Comparison of ENCODE assay signal across 17 cellular contexts in the genomic region with DNA sequence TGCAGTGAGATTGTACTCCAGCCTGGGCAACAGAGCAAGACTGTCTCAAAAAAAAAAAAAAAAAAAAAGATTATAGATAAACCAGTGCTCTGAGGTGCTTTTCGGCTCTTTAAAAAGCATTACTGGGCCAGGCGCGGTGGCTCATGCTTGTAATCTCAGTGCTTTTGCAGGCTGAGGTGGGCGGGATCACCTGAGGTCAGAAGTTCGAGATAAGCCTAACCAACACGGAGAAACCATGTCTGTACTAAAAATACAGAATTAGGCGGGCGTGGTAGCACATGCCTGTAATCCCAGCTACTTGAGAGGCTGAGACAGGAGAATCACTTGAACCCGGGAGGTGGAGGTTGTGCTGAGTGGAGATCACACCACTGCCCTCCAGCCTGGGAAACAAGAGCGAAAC. TPM values are rescaled to one million over a fixed set of nuclear protein-coding genes. Genes with fewer than 3 reads are reported as not detected.
DNase-seq lines count a peak whose midpoint lies in the region; ATAC-seq, FAIRE-seq and TF ChIP-seq lines count a peak whose summit lies in the region.
"Had no signal": no experiment of that assay in that cellular context is flagged by ENCODE, and none has a peak within 500 bp of the region (broad histone marks: within the 10 kb centered on the region; RNA-seq: fewer than 3 reads in every experiment).

No MANE protein-coding gene starts in this region.

- no peak for ATAC-seq in activated CD8-positive, alpha-beta T cell treated with anti-CD3 and anti-CD28 coated beads for 36 hours
- ATAC-seq in activated CD8-positive, alpha-beta T cell treated with anti-CD3 and anti-CD28 coated beads, Interleukin-2, amount 10 ng/mL, durations not matched to agents 7 days and 5 days: no peak
- ATAC-seq in K562 (peak; percentile 34), PC-3 (no peak)

- peaks cover 25% of the 10 kb centered on the region for H3K4me1 Mint-ChIP-seq in activated CD8-positive, alpha-beta T cell treated with anti-CD3 and anti-CD28 coated beads for 36 hours (ENCODE audit: low read depth)
- H3K4me1 Mint-ChIP-seq in activated CD8-positive, alpha-beta T cell treated with anti-CD3 and anti-CD28 coated beads, Interleukin-2, amount 10 ng/mL, durations not matched to agents 7 days and 5 days (ENCODE audit: low read depth): peaks cover 32% of the 10 kb centered on the region

- H3K27ac Mint-ChIP-seq in activated CD8-positive, alpha-beta T cell treated with anti-CD3 and anti-CD28 coated beads for 36 hours: no peak overlapping the region
- H3K27ac Mint-ChIP-seq in activated CD8-positive, alpha-beta T cell treated with anti-CD3 and anti-CD28 coated beads, Interleukin-2, amount 10 ng/mL, durations not matched to agents 7 days and 5 days: no peak overlapping the region
- H3K27ac Mint-ChIP-seq: H9 had no signal

- H3K9me2 ChIP-seq in PC-3 (replicated peaks; ENCODE audit: low read length): no peaks in the 10 kb centered on the region

- H3K36me3 ChIP-seq in K562 (ENCODE audit: control insufficient read depth, insufficient read depth, low read length): no peaks in the 10 kb centered on the region
- H3K36me3 ChIP-seq in PC-3 (ENCODE audit: low read depth, low read length): no peaks in the 10 kb centered on the region

- no peaks in the 10 kb centered on the region for H3K9me3 ChIP-seq in K562 (replicated peaks; ENCODE audit: control insufficient read depth, insufficient read depth, low read depth, low read length)
- H3K9me3 ChIP-seq in PC-3 (ENCODE audit: low read length): no peaks in the 10 kb centered on the region

- no peaks in the 10 kb centered on the region for H3K27me3 Mint-ChIP-seq in activated CD8-positive, alpha-beta T cell treated with anti-CD3 and anti-CD28 coated beads for 36 hours
- H3K27me3 Mint-ChIP-seq in activated CD8-positive, alpha-beta T cell treated with anti-CD3 and anti-CD28 coated beads, Interleukin-2, amount 10 ng/mL, durations not matched to agents 7 days and 5 days (ENCODE audit: low read depth): no peaks in the 10 kb centered on the region
- H3K27me3 Mint-ChIP-seq: CD8-positive, alpha-beta memory T cell had no signal

- H3K4me2 ChIP-seq in K562 (ENCODE audit: insufficient read depth, low read length) (peak overlapping the region; percentile 33; the same call in 1 of the 2 replicates), PC-3 (ENCODE audit: low read length) (no peak overlapping the region)

- no peaks in the 10 kb centered on the region for H4K20me1 ChIP-seq in K562 (replicated peaks; ENCODE audit: control insufficient read depth, insufficient read depth, low read length)
- no peaks in the 10 kb centered on the region for H4K20me1 ChIP-seq in PC-3 (ENCODE audit: low read length)

- BruUV-seq in K562 (replicated peaks; lab: Mats Ljungman, UMichigan) (no TSS peak), PC-3 (replicated peaks; lab: Mats Ljungman, UMichigan) (no TSS peak)

- in situ Hi-C loops in K562 (cut with MboI): no loop called here

- CTCF ChIA-PET in activated CD8-positive, alpha-beta T cell treated with anti-CD3 and anti-CD28 coated beads for 36 hours (lab: Charles Lee): no interaction called here
- CTCF ChIA-PET in activated CD8-positive, alpha-beta T cell treated with anti-CD3 and anti-CD28 coated beads, Interleukin-2, amount 10 ng/mL, durations not matched to agents 7 days and 5 days (lab: Charles Lee): no interaction called here
- CTCF ChIA-PET in K562 (lab: Yijun Ruan, JAX; ENCODE audit: low intra/inter-chr PET ratio): no interaction called here
- CTCF ChIA-PET in PC-3 (lab: Charles Lee): no interaction called here

- H2AFZ ChIP-seq in K562 (ENCODE audit: low read depth, low read length) (no peak overlapping the region), PC-3 (ENCODE audit: low read length) (no peak overlapping the region)

- H3K9me1 ChIP-seq in K562 (ENCODE audit: control insufficient read depth, insufficient read depth, low read length): no peaks in the 10 kb centered on the region

- TF ChIP-seq EP300 in K562 (IDR thresholded peaks at IDR 0.05; ENCODE audit: low read length): peak; percentile 68

- DNase-seq in activated CD8-positive, alpha-beta T cell treated with anti-CD3 and anti-CD28 coated beads for 36 hours: peak; percentile 24
- no peak for DNase-seq in activated CD8-positive, alpha-beta T cell treated with anti-CD3 and anti-CD28 coated beads, Interleukin-2, amount 10 ng/mL, durations not matched to agents 7 days and 5 days
- DNase-seq in HUDEP-2 (lab: John Stamatoyannopoulos, UW; ENCODE audit: unreplicated experiment in 76 of 76) (peak in 58 of 76 experiments; percentile 8 to 67 (median 38)), K562 (ENCODE audit: extremely low read depth in 1 of 4, low spot score in 3 of 4) (peak in 2 of 4 experiments; percentile 5 to 92), COLO668 (lab: John Stamatoyannopoulos, UW; ENCODE audit: unreplicated experiment) (no peak), PC-3 (no peak), RKO (ENCODE audit: low spot score) (no peak)
- DNase-seq: ACHN; CD8-positive, alpha-beta memory T cell; DMS53; GF-D8; GOT3; H9 had no signal

- H3K36me3 Mint-ChIP-seq in activated CD8-positive, alpha-beta T cell treated with anti-CD3 and anti-CD28 coated beads for 36 hours (ENCODE audit: low read depth): peaks cover 5% of the 10 kb centered on the region
- H3K36me3 Mint-ChIP-seq in activated CD8-positive, alpha-beta T cell treated with anti-CD3 and anti-CD28 coated beads, Interleukin-2, amount 10 ng/mL, durations not matched to agents 7 days and 5 days (ENCODE audit: low read depth): peaks cover 2% of the 10 kb centered on the region

- no peak overlapping the region for H3K27ac ChIP-seq in K562 (ENCODE audit: extremely low read depth, low read depth, low read length)
- H3K27ac ChIP-seq in PC-3 (ENCODE audit: low read length): no peak overlapping the region
- H3K27ac ChIP-seq: C4-2B had no signal

- intact Hi-C loops in activated CD8-positive, alpha-beta T cell treated with anti-CD3 and anti-CD28 coated beads for 36 hours (cut with micrococcal nuclease): no loop called here
- intact Hi-C loops in K562 (cut with micrococcal nuclease) (loop anchor here (10.0 kb wide), 1 partner anchor 771 kb away; no protein-coding TSS in a partner anchor), PC-3 (cut with micrococcal nuclease) (no loop called here)

- H3K79me2 ChIP-seq in K562 (ENCODE audit: control insufficient read depth, insufficient read depth, low read length) (no peaks in the 10 kb centered on the region; the same call in 2 of the 3 replicates), PC-3 (ENCODE audit: low read length) (no peaks in the 10 kb centered on the region)

- H3K4me1 ChIP-seq in K562 (replicated peaks in 1 of 2; ENCODE audit: control insufficient read depth in 2 of 2, insufficient read depth in 2 of 2, low read length in 2 of 2) (peaks cover 40 to 63% of the 10 kb centered on the region in 2 experiments), PC-3 (ENCODE audit: insufficient read depth, low read length) (peaks cover 8% of the 10 kb centered on the region)

- no peaks in the 10 kb centered on the region for H3F3A ChIP-seq in PC-3 (ENCODE audit: low read length, unreplicated experiment)

- H3K27me3 ChIP-seq in K562 (ENCODE audit: control insufficient read depth in 2 of 2, insufficient read depth in 2 of 2, low read length in 2 of 2) (no peaks in the 10 kb centered on the region), PC-3 (ENCODE audit: low read length) (no peaks in the 10 kb centered on the region)

- H3K9ac ChIP-seq in K562 (ENCODE audit: insufficient read depth in 1 of 2, low read depth in 2 of 2, low read length in 2 of 2): no peak overlapping the region
- H3K9ac ChIP-seq in PC-3 (ENCODE audit: low read length): no peak overlapping the region

- no peak overlapping the region for H3K4me3 Mint-ChIP-seq in activated CD8-positive, alpha-beta T cell treated with anti-CD3 and anti-CD28 coated beads for 36 hours
- H3K4me3 Mint-ChIP-seq in activated CD8-positive, alpha-beta T cell treated with anti-CD3 and anti-CD28 coated beads, Interleukin-2, amount 10 ng/mL, durations not matched to agents 7 days and 5 days: no peak overlapping the region
- H3K4me3 Mint-ChIP-seq: H9 had no signal

- POLR2A ChIA-PET in activated CD8-positive, alpha-beta T cell treated with anti-CD3 and anti-CD28 coated beads for 36 hours (lab: Charles Lee): interaction anchor here (1.0 to 1.8 kb wide), 2 partner anchors 12 to 20 kb away, joined by 3 to 7 read pairs; no protein-coding TSS in a partner anchor
- POLR2A ChIA-PET in activated CD8-positive, alpha-beta T cell treated with anti-CD3 and anti-CD28 coated beads, Interleukin-2, amount 10 ng/mL, durations not matched to agents 7 days and 5 days (lab: Charles Lee): no interaction called here
- POLR2A ChIA-PET in K562 (lab: Yijun Ruan, JAX) (interaction anchor here (1.2 to 2.3 kb wide), 3 partner anchors 12 to 16 kb away, joined by 5 to 13 read pairs (median 5); no protein-coding TSS in a partner anchor), PC-3 (lab: Charles Lee; ENCODE audit: unreplicated experiment) (no interaction called here)

- TF ChIP-seq CTCF in activated CD8-positive, alpha-beta T cell treated with anti-CD3 and anti-CD28 coated beads for 36 hours (IDR thresholded peaks at IDR 0.05): no peak
- no peak for TF ChIP-seq CTCF in K562 (IDR thresholded peaks at IDR 0.05 in 2 of 3, conservative IDR thresholded peaks at IDR 0.05 in 1 of 3; ENCODE audit: insufficient read depth in 2 of 3, low read depth in 1 of 3, low read length in 3 of 3)
- TF ChIP-seq CTCF in PC-3 (conservative IDR thresholded peaks at IDR 0.05; ENCODE audit: low read depth, low read length): no peak

- TF ChIP-seq POLR2A in K562 (conservative IDR thresholded peaks at IDR 0.05): no peak

- peak; percentile 84 for FAIRE-seq in K562 (lab: Jason Lieb, UNC)
- FAIRE-seq: GM19239, HTR-8/SVneo had no signal

- no peak overlapping the region for H3K4me3 ChIP-seq in K562
- no peak overlapping the region for H3K4me3 ChIP-seq in PC-3 (ENCODE audit: low read length)

- TF ChIP-seq RAD21 in K562 (CRISPR knock-in tag; conservative IDR thresholded peaks at IDR 0.05 in 1 of 2, IDR thresholded peaks at IDR 0.05 in 1 of 2): no peak

- no peaks in the 10 kb centered on the region for H3K9me3 Mint-ChIP-seq in activated CD8-positive, alpha-beta T cell treated with anti-CD3 and anti-CD28 coated beads for 36 hours
- H3K9me3 Mint-ChIP-seq in activated CD8-positive, alpha-beta T cell treated with anti-CD3 and anti-CD28 coated beads, Interleukin-2, amount 10 ng/mL, durations not matched to agents 7 days and 5 days (ENCODE audit: insufficient read depth): peaks cover 5% of the 10 kb centered on the region
- H3K9me3 Mint-ChIP-seq: CD8-positive, alpha-beta memory T cell; H9 had no signal

- WGBS in K562 (ENCODE audit: insufficient coverage, low coverage, missing lambda C conversion rate): 4% methylated on average over 10 of the region's 10 CpGs

RNA-seq across cellular contexts. Expression of a gene that starts 6.6 kb away (rescaled TPM):
- 100 to 1,000 TPM; 442 to 445 TPM for total RNA-seq in activated CD8-positive, alpha-beta T cell treated with anti-CD3 and anti-CD28 coated beads for 36 hours
- total RNA-seq in activated CD8-positive, alpha-beta T cell treated with anti-CD3 and anti-CD28 coated beads, Interleukin-2, amount 10 ng/mL, durations not matched to agents 7 days and 5 days: 100 to 1,000 TPM; 512 to 515 TPM
- 85.6 and 109 TPM in 2 replicates for total RNA-seq in K562 (2011; cell fraction: chromatin; rRNA removed; ENCODE audit: low replicate concordance)
- total RNA-seq in K562 (2011; cell fraction: nucleolus; rRNA removed): 72.0 and 75.3 TPM in 2 replicates
- 72.8 and 78.1 TPM in 2 replicates for total RNA-seq in K562 (2011; cell fraction: nucleoplasm; rRNA removed)
- 475 and 482 TPM in 2 replicates for total RNA-seq in K562 (2014; rRNA removed)
- 350 and 367 TPM in 2 replicates for total RNA-seq in K562 (2014; rRNA removed; fragmentation: Illumina TruSeq; extraction: Trizol)
- total RNA-seq in K562 (2015; rRNA removed; fragmentation: Illumina TruSeq; extraction: Trizol): 425 and 438 TPM in 2 replicates
- 436 and 489 TPM in 2 replicates for total RNA-seq in K562 (2021)
- polyA plus RNA-seq in K562 (2011; rRNA removed): 331 and 341 TPM in 2 replicates
- 281 and 294 TPM in 2 replicates for polyA plus RNA-seq in K562 (2011; cell fraction: cytosol; rRNA removed)
- 122 and 160 TPM in 2 replicates for polyA plus RNA-seq in K562 (2011; cell fraction: nucleus; rRNA removed)
- 322 and 499 TPM in 2 replicates for polyA plus RNA-seq in K562 (2012)
- polyA plus RNA-seq in K562 (2014; fragmentation: Illumina TruSeq; extraction: Trizol): 450 and 461 TPM in 2 replicates
- 100 to 1,000 TPM; 192 to 289 TPM for polyA plus RNA-seq in K562 (2014; fragmentation: Nextera tagmentation; extraction: Ambion mirVana)
- polyA plus RNA-seq in K562 (2014; rRNA removed): 390 and 416 TPM in 2 replicates
- polyA minus RNA-seq in K562 (2011; rRNA and poly(A)+ RNA removed): 441 and 450 TPM in 2 replicates
- polyA minus RNA-seq in K562 (2011; cell fraction: cytosol; rRNA and poly(A)+ RNA removed): 190 and 194 TPM in 2 replicates
- polyA minus RNA-seq in K562 (2011; cell fraction: nucleus; rRNA and poly(A)+ RNA removed): 39.4 and 62.3 TPM in 2 replicates
- 417 and 421 TPM in 2 replicates for total RNA-seq in PC-3 (2014; rRNA removed)

RNA-seq across cellular contexts. Expression of a gene that starts 21.4 kb away (rescaled TPM):
- 1 to 10 TPM; 1.4 to 1.9 TPM for total RNA-seq in activated CD8-positive, alpha-beta T cell treated with anti-CD3 and anti-CD28 coated beads for 36 hours
- total RNA-seq in activated CD8-positive, alpha-beta T cell treated with anti-CD3 and anti-CD28 coated beads, Interleukin-2, amount 10 ng/mL, durations not matched to agents 7 days and 5 days: 1 to 10 TPM; 4.8 to 5.2 TPM
- total RNA-seq in K562 (2011; cell fraction: chromatin; rRNA removed; ENCODE audit: low replicate concordance): 4.8 and 7.6 TPM in 2 replicates
- 4.8 and 5.1 TPM in 2 replicates for total RNA-seq in K562 (2011; cell fraction: nucleolus; rRNA removed)
- total RNA-seq in K562 (2011; cell fraction: nucleoplasm; rRNA removed): 5.8 and 8.5 TPM in 2 replicates
- total RNA-seq in K562 (2014; rRNA removed) (2.7 and 3.2 TPM in 2 replicates), K562 (2014; rRNA removed; fragmentation: Illumina TruSeq; extraction: Trizol) (4.1 and 4.3 TPM in 2 replicates), K562 (2015; rRNA removed; fragmentation: Illumina TruSeq; extraction: Trizol) (3.7 and 4.3 TPM in 2 replicates), K562 (2021) (1.9 and 3.5 TPM in 2 replicates), PC-3 (2014; rRNA removed) (7.0 and 9.4 TPM in 2 replicates)
- polyA plus RNA-seq in K562 (2011; rRNA removed) (5.5 and 5.9 TPM in 2 replicates), K562 (2014; fragmentation: Illumina TruSeq; extraction: Trizol) (4.1 and 4.2 TPM in 2 replicates), K562 (2014; fragmentation: Nextera tagmentation; extraction: Ambion mirVana) (1 to 10 TPM; 6.1 to 6.5 TPM), K562 (2014; rRNA removed) (3.2 and 3.7 TPM in 2 replicates)
- 4.7 and 4.9 TPM in 2 replicates for polyA plus RNA-seq in K562 (2011; cell fraction: cytosol; rRNA removed)
- polyA plus RNA-seq in K562 (2011; cell fraction: nucleus; rRNA removed): 2.3 and 3.1 TPM in 2 replicates
- polyA plus RNA-seq in K562 (2012): 2.6 and 6.6 TPM in 2 replicates
- 1.4 and 1.7 TPM in 2 replicates for polyA minus RNA-seq in K562 (2011; rRNA and poly(A)+ RNA removed)
- 1.3 and 1.7 TPM in 2 replicates for polyA minus RNA-seq in K562 (2011; cell fraction: cytosol; rRNA and poly(A)+ RNA removed)
- polyA minus RNA-seq in K562 (2011; cell fraction: nucleus; rRNA and poly(A)+ RNA removed): 1.3 and 2.7 TPM in 2 replicates

RNA-seq across cellular contexts. Expression of a gene that starts 44.1 kb away (rescaled TPM):
- not detected for total RNA-seq in activated CD8-positive, alpha-beta T cell treated with anti-CD3 and anti-CD28 coated beads for 36 hours
- not detected for total RNA-seq in activated CD8-positive, alpha-beta T cell treated with anti-CD3 and anti-CD28 coated beads, Interleukin-2, amount 10 ng/mL, durations not matched to agents 7 days and 5 days
- total RNA-seq in K562 (2011; cell fraction: chromatin; rRNA removed; ENCODE audit: low replicate concordance): not detected in 2 replicates
- not detected in 2 replicates for total RNA-seq in K562 (2011; cell fraction: nucleolus; rRNA removed)
- not detected in 2 replicates for total RNA-seq in K562 (2011; cell fraction: nucleoplasm; rRNA removed)
- not detected in 2 replicates for total RNA-seq in K562 (2014; rRNA removed)
- not detected in 2 replicates for total RNA-seq in K562 (2014; rRNA removed; fragmentation: Illumina TruSeq; extraction: Trizol)
- total RNA-seq in K562 (2015; rRNA removed; fragmentation: Illumina TruSeq; extraction: Trizol): not detected in 2 replicates
- not detected in 2 replicates for total RNA-seq in K562 (2021)
- not detected in 2 replicates for polyA plus RNA-seq in K562 (2011; rRNA removed)
- polyA plus RNA-seq in K562 (2011; cell fraction: cytosol; rRNA removed): 0.07 TPM in 1 of 2 replicates, not detected in the other
- polyA plus RNA-seq in K562 (2011; cell fraction: nucleus; rRNA removed): not detected in 2 replicates
- polyA plus RNA-seq in K562 (2012): 0.37 TPM in 1 of 2 replicates, not detected in the other
- not detected in 2 replicates for polyA plus RNA-seq in K562 (2014; fragmentation: Illumina TruSeq; extraction: Trizol)
- polyA plus RNA-seq in K562 (2014; fragmentation: Nextera tagmentation; extraction: Ambion mirVana): not detected
- polyA plus RNA-seq in K562 (2014; rRNA removed): 0.94 TPM in 1 of 2 replicates, not detected in the other
- polyA minus RNA-seq in K562 (2011; rRNA and poly(A)+ RNA removed): not detected in 2 replicates
- not detected in 2 replicates for polyA minus RNA-seq in K562 (2011; cell fraction: cytosol; rRNA and poly(A)+ RNA removed)
- polyA minus RNA-seq in K562 (2011; cell fraction: nucleus; rRNA and poly(A)+ RNA removed): not detected in 2 replicates
- total RNA-seq in PC-3 (2014; rRNA removed): not detected in 2 replicates
- total RNA-seq: A172; CD8-positive, alpha-beta memory T cell; H9 had no signal
- polyA plus RNA-seq: CD8-positive, alpha-beta memory T cell had no signal

Comparison
In these comparisons a context has a peak if more than half of its experiments do, and no peak if none do; other contexts are left out.
1. DNase-seq: peak in activated CD8-positive, alpha-beta T cell treated with anti-CD3 and anti-CD28 coated beads for 36 hours (single experiment) and HUDEP-2 (58 of 76); none in activated CD8-positive, alpha-beta T cell treated with anti-CD3 and anti-CD28 coated beads, Interleukin-2, amount 10 ng/mL, durations not matched to agents 7 days and 5 days (single experiment), COLO668 (single experiment), PC-3 (single experiment) and RKO (single experiment).
2. POLR2A ChIA-PET loops: an anchor here in activated CD8-positive, alpha-beta T cell treated with anti-CD3 and anti-CD28 coated beads for 36 hours (1.0 to 1.8 kb wide) and K562 (1.2 to 2.3 kb wide); none called in activated CD8-positive, alpha-beta T cell treated with anti-CD3 and anti-CD28 coated beads, Interleukin-2, amount 10 ng/mL, durations not matched to agents 7 days and 5 days and PC-3.